19 cellular contexts compared by ENCODE assay signal in the genomic region with DNA sequence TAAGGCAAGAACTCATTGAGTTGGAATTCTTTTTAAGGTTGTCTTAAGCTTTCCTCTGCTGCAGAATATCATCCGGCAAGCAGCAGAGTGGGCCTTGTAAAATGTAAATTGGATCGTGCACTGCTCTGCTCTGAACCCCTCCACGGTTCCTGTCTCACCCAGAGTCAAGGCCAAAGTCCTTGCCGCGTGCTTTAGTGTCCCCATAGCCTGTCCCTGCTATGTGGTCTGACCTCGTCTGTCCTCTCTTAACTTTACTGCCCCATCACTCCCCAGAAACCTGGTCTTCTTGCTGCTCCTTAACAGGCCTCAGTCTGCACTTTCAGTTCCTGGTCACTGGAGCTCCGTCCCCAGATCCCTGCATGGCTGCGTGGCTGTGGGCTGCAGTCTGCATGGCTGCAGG.
DNase-seq lines count a peak whose midpoint lies in the region; ATAC-seq and TF ChIP-seq lines count a peak whose summit lies in the region.
"Had no signal": no experiment of that assay in that cellular context is flagged by ENCODE, and none has a peak within 500 bp of the region (broad histone marks: within the 10 kb centered on the region; RNA-seq: fewer than 3 reads in every experiment).

No MANE protein-coding gene starts in this region.

- no TSS peak for BruUV-seq in Panc1 (replicated peaks; lab: Mats Ljungman, UMichigan)

- no peaks in the 10 kb centered on the region for H3K36me3 Mint-ChIP-seq in glutamatergic neuron (ENCODE audit: unreplicated experiment)
- H3K36me3 Mint-ChIP-seq in stimulated activated effector memory CD8-positive, alpha-beta T cell treated with anti-CD3 and anti-CD28 coated beads, Interleukin-12 subunit alpha, Interleukin-12 subunit beta, amount 100 ng/mL, for 72 hours, result no peaks in the 10 kb centered on the region
- H3K36me3 Mint-ChIP-seq: CD14-positive monocyte; CD8-positive, alpha-beta T cell had no signal

- POLR2A ChIA-PET in Panc1 (lab: Charles Lee), result no interaction called here

- intact Hi-C loops in Panc1 (cut with micrococcal nuclease; ENCODE audit: unreplicated experiment) (no loop called here), posterior vena cava (cut with DNase I) (no loop called here)

- peak overlapping the region; percentile 58 for H3K4me3 Mint-ChIP-seq in glutamatergic neuron (ENCODE audit: unreplicated experiment)
- no peak overlapping the region for H3K4me3 Mint-ChIP-seq in stimulated activated effector memory CD8-positive, alpha-beta T cell treated with anti-CD3 and anti-CD28 coated beads, Interleukin-12 subunit alpha, Interleukin-12 subunit beta, amount 100 ng/mL, for 72 hours
- H3K4me3 Mint-ChIP-seq: CD14-positive monocyte; CD8-positive, alpha-beta T cell; H9 had no signal

- CTCF ChIA-PET in Panc1 (lab: Charles Lee), result no interaction called here

- ATAC-seq in Panc1 (0 out of 2 replicates have a peak, but pooled peaks have one; percentile 33), GM21515 (IDR thresholded peaks at IDR 0.05; ENCODE audit: unreplicated experiment) (no peak), GM19397 (IDR thresholded peaks at IDR 0.05; ENCODE audit: unreplicated experiment) (no peak)
- ATAC-seq in stimulated activated effector memory CD8-positive, alpha-beta T cell treated with anti-CD3 and anti-CD28 coated beads, Interleukin-12 subunit alpha, Interleukin-12 subunit beta, amount 100 ng/mL, for 72 hours, result no peak
- ATAC-seq: A549; CD8-positive, alpha-beta T cell had no signal

- no peaks in the 10 kb centered on the region for H3K9me3 ChIP-seq in Panc1 (ENCODE audit: control insufficient read depth, insufficient read depth, low read depth, low read length)

- in situ Hi-C loops in Panc1 (cut with HindIII; ENCODE audit: low pct_unique_long_range_greater_than_20kb, low sequenced_read_pairs), result no loop called here

- DNase-seq in Panc1 (ENCODE audit: low read depth, low spot score), result no peak
- DNase-seq in glutamatergic neuron, result no peak
- peak; percentile 24 for DNase-seq in medulla oblongata (ENCODE audit: extremely low spot score)
- DNase-seq in posterior vena cava (ENCODE audit: low spot score), result peak; percentile 28
- DNase-seq in GM03348 (ENCODE audit: low spot score), result no peak
- no peak for DNase-seq in stimulated activated effector memory CD8-positive, alpha-beta T cell treated with anti-CD3 and anti-CD28 coated beads, Interleukin-12 subunit alpha, Interleukin-12 subunit beta, amount 100 ng/mL, for 72 hours (ENCODE audit: low spot score in 2 of 2)
- DNase-seq: CD8-positive, alpha-beta T cell; COR-L47; DMS153; DMS79 treated with DMSO at 0.1 percent for 48 hours; GDM1; GM23248; H9; IMR-90; KBM-7 had no signal

- H3K27me3 ChIP-seq in Panc1 (ENCODE audit: control insufficient read depth, insufficient read depth, low read length), result no peaks in the 10 kb centered on the region

- peaks cover 12% of the 10 kb centered on the region for H3K27me3 Mint-ChIP-seq in glutamatergic neuron (ENCODE audit: unreplicated experiment)

- H3K27ac ChIP-seq in Panc1 (ENCODE audit: low read length), result no peak overlapping the region
- H3K27ac ChIP-seq: A549, GM23248 had no signal

- TF ChIP-seq CTCF in Panc1 (IDR thresholded peaks at IDR 0.05) (no peak), glutamatergic neuron (IDR thresholded peaks at IDR 0.05; ENCODE audit: partially characterized antibody, unreplicated experiment) (no peak)

- no peak overlapping the region for H3K27ac Mint-ChIP-seq in glutamatergic neuron (ENCODE audit: unreplicated experiment)
- H3K27ac Mint-ChIP-seq in stimulated activated effector memory CD8-positive, alpha-beta T cell treated with anti-CD3 and anti-CD28 coated beads, Interleukin-12 subunit alpha, Interleukin-12 subunit beta, amount 100 ng/mL, for 72 hours, result no peak overlapping the region
- H3K27ac Mint-ChIP-seq: CD14-positive monocyte; CD8-positive, alpha-beta T cell; H9 had no signal

- H3K4me1 ChIP-seq in Panc1 (ENCODE audit: control insufficient read depth, insufficient read depth, low read length), result no peaks in the 10 kb centered on the region
- H3K4me1 ChIP-seq: A549 had no signal

- no peaks in the 10 kb centered on the region for H3K36me3 ChIP-seq in Panc1 (ENCODE audit: control insufficient read depth, insufficient read depth, low read length)

- H3K4me1 Mint-ChIP-seq in glutamatergic neuron (ENCODE audit: low read depth, unreplicated experiment), result peaks cover 46% of the 10 kb centered on the region
- H3K4me1 Mint-ChIP-seq in stimulated activated effector memory CD8-positive, alpha-beta T cell treated with anti-CD3 and anti-CD28 coated beads, Interleukin-12 subunit alpha, Interleukin-12 subunit beta, amount 100 ng/mL, for 72 hours, result no peaks in the 10 kb centered on the region
- H3K4me1 Mint-ChIP-seq: CD14-positive monocyte had no signal

- H3K4me3 ChIP-seq in Panc1 (ENCODE audit: low read depth in 2 of 2, low read length in 2 of 2), result no peak overlapping the region
- H3K4me3 ChIP-seq: A549, GM23248 had no signal

- H3K9me3 Mint-ChIP-seq in glutamatergic neuron (ENCODE audit: unreplicated experiment), result peaks cover 26% of the 10 kb centered on the region
- no peaks in the 10 kb centered on the region for H3K9me3 Mint-ChIP-seq in stimulated activated effector memory CD8-positive, alpha-beta T cell treated with anti-CD3 and anti-CD28 coated beads, Interleukin-12 subunit alpha, Interleukin-12 subunit beta, amount 100 ng/mL, for 72 hours

Comparison
In these comparisons a context has a peak if more than half of its experiments do, and no peak if none do; other contexts are left out.
1. DNase-seq: peak in medulla oblongata (single experiment) and posterior vena cava (single experiment); none in Panc1 (single experiment), glutamatergic neuron (single experiment), GM03348 (single experiment) and stimulated activated effector memory CD8-positive, alpha-beta T cell treated with anti-CD3 and anti-CD28 coated beads, Interleukin-12 subunit alpha, Interleukin-12 subunit beta, amount 100 ng/mL, for 72 hours (0 of 2).